ENCODE assay signal across 20 cellular contexts in the genomic region with DNA sequence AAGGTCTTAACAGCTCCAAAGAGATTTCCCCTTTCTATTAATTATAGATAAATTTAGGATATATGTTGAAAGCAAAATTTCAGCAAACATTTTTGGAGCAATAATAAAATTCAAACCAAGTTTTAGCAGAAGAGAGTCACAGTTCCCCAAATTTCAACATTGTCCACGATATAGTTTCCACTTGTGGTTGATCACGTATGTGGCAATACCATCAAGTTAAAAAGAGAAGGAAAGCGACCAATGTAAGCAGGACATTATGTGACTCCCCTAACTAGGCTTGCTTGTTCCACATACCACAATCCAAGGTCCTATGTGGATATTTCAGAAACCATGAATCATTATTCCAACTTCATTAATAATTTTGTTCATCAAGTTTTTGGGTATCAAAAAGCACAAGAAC. TPM values are rescaled to one million over a fixed set of nuclear protein-coding genes. Genes with fewer than 3 reads are reported as not detected.
DNase-seq lines count a peak whose midpoint lies in the region; ATAC-seq, FAIRE-seq and TF ChIP-seq lines count a peak whose summit lies in the region.
"Had no signal": no experiment of that assay in that cellular context is flagged by ENCODE, and none has a peak within 500 bp of the region (broad histone marks: within the 10 kb centered on the region; RNA-seq: fewer than 3 reads in every experiment).

No MANE protein-coding gene starts in this region.

- no peak for DNase-seq in activated naive CD8-positive, alpha-beta T cell treated with anti-CD3 and anti-CD28 coated beads for 36 hours
- DNase-seq in NOMO-1 treated with DMSO at 0.1 percent for 48 hours (lab: John Stamatoyannopoulos, UW; ENCODE audit: unreplicated experiment) (peak; percentile 93), upper lobe of right lung (no peak), HTR-8/SVneo (ENCODE audit: insufficient read length, low spot score) (no peak)
- DNase-seq in activated CD4-positive, alpha-beta T cell treated with anti-CD3 and anti-CD28 coated beads for 48 hours: no peak
- DNase-seq: activated naive CD4-positive, alpha-beta T cell; colonic mucosa; EL; mammary epithelial cell; PC-3; stimulated activated CD4-positive, alpha-beta T cell treated with anti-CD3 and anti-CD28 coated beads, Interleukin-2, amount 100 ng/mL, for 48 hours; stimulated activated CD8-positive, alpha-beta memory T cell treated with anti-CD3 and anti-CD28 coated beads, Interleukin-4, amount 100 ng/mL, for 48 hours; tibial artery had no signal

- ATAC-seq in upper lobe of right lung (peak; percentile 73), HG03097 (IDR thresholded peaks at IDR 0.05; ENCODE audit: low FRiP score, unreplicated experiment) (no peak)
- ATAC-seq: A549, gastroesophageal sphincter, PC-3, WTC11 had no signal

- H3K27ac Mint-ChIP-seq in activated naive CD8-positive, alpha-beta T cell: peak overlapping the region; percentile 22
- H3K27ac Mint-ChIP-seq in activated naive CD8-positive, alpha-beta T cell treated with anti-CD3 and anti-CD28 coated beads for 36 hours: no peak overlapping the region
- peak overlapping the region; percentile 73 for H3K27ac Mint-ChIP-seq in dendritic cell treated with granulocyte-macrophage colony-stimulating factor and Interleukin-4, amounts not matched to agents 40 ng/mL and 50 ng/mL, for 4 days
- H3K27ac Mint-ChIP-seq: neural progenitor cell had no signal

- no peak overlapping the region for H3K4me3 ChIP-seq in upper lobe of right lung
- H3K4me3 ChIP-seq: A549, colonic mucosa, gastroesophageal sphincter, neural progenitor cell, tibial artery had no signal

- no peaks in the 10 kb centered on the region for H3K36me3 ChIP-seq in upper lobe of right lung
- H3K36me3 ChIP-seq: colonic mucosa, gastroesophageal sphincter, neural progenitor cell, tibial artery had no signal

- no peaks in the 10 kb centered on the region for H3K9me3 Mint-ChIP-seq in activated naive CD8-positive, alpha-beta T cell (ENCODE audit: low read depth)
- H3K9me3 Mint-ChIP-seq in activated naive CD8-positive, alpha-beta T cell treated with anti-CD3 and anti-CD28 coated beads for 36 hours: peaks cover 1% of the 10 kb centered on the region
- no peaks in the 10 kb centered on the region for H3K9me3 Mint-ChIP-seq in dendritic cell treated with granulocyte-macrophage colony-stimulating factor and Interleukin-4, amounts not matched to agents 40 ng/mL and 50 ng/mL, for 4 days
- H3K9me3 Mint-ChIP-seq: neural progenitor cell, WTC11 had no signal

- H3K4me1 ChIP-seq in upper lobe of right lung: peaks cover 61% of the 10 kb centered on the region
- H3K4me1 ChIP-seq: neural progenitor cell had no signal

- H3K4me1 Mint-ChIP-seq in activated naive CD8-positive, alpha-beta T cell (ENCODE audit: low read depth): peaks cover 94% of the 10 kb centered on the region
- H3K4me1 Mint-ChIP-seq in activated naive CD8-positive, alpha-beta T cell treated with anti-CD3 and anti-CD28 coated beads for 36 hours: peaks cover 88% of the 10 kb centered on the region
- peaks cover 72% of the 10 kb centered on the region for H3K4me1 Mint-ChIP-seq in dendritic cell treated with granulocyte-macrophage colony-stimulating factor and Interleukin-4, amounts not matched to agents 40 ng/mL and 50 ng/mL, for 4 days (ENCODE audit: low read depth)
- H3K4me1 Mint-ChIP-seq: neural progenitor cell had no signal

- no peak for TF ChIP-seq CTCF in upper lobe of right lung (IDR thresholded peaks at IDR 0.05)

- H3K36me3 Mint-ChIP-seq in activated naive CD8-positive, alpha-beta T cell: peaks cover 6% of the 10 kb centered on the region
- H3K36me3 Mint-ChIP-seq in activated naive CD8-positive, alpha-beta T cell treated with anti-CD3 and anti-CD28 coated beads for 36 hours: peaks cover 38% of the 10 kb centered on the region
- peaks cover 26% of the 10 kb centered on the region for H3K36me3 Mint-ChIP-seq in dendritic cell treated with granulocyte-macrophage colony-stimulating factor and Interleukin-4, amounts not matched to agents 40 ng/mL and 50 ng/mL, for 4 days (ENCODE audit: low read depth)
- H3K36me3 Mint-ChIP-seq: neural progenitor cell, WTC11 had no signal

- no peak overlapping the region for H3K27ac ChIP-seq in upper lobe of right lung
- H3K27ac ChIP-seq: A549, colonic mucosa, gastroesophageal sphincter, neural progenitor cell, tibial artery had no signal

- H3K4me3 Mint-ChIP-seq in activated naive CD8-positive, alpha-beta T cell: no peak overlapping the region
- H3K4me3 Mint-ChIP-seq in activated naive CD8-positive, alpha-beta T cell treated with anti-CD3 and anti-CD28 coated beads for 36 hours: no peak overlapping the region
- no peak overlapping the region for H3K4me3 Mint-ChIP-seq in dendritic cell treated with granulocyte-macrophage colony-stimulating factor and Interleukin-4, amounts not matched to agents 40 ng/mL and 50 ng/mL, for 4 days
- H3K4me3 Mint-ChIP-seq: neural progenitor cell, WTC11 had no signal

- intact Hi-C loops in dendritic cell treated with granulocyte-macrophage colony-stimulating factor and Interleukin-4, amounts not matched to agents 40 ng/mL and 50 ng/mL, for 4 days (cut with micrococcal nuclease): loop anchor here (2.0 to 5.0 kb wide), 3 partner anchors 15 to 96 kb away; partner anchors contain the start of gene WBP4
- intact Hi-C loops in upper lobe of right lung (cut with DNase I): no loop called here

- H3K27me3 ChIP-seq in upper lobe of right lung: no peaks in the 10 kb centered on the region
- H3K27me3 ChIP-seq: colonic mucosa, gastroesophageal sphincter, neural progenitor cell, tibial artery had no signal

- no peaks in the 10 kb centered on the region for H3K27me3 Mint-ChIP-seq in activated naive CD8-positive, alpha-beta T cell
- no peaks in the 10 kb centered on the region for H3K27me3 Mint-ChIP-seq in activated naive CD8-positive, alpha-beta T cell treated with anti-CD3 and anti-CD28 coated beads for 36 hours
- no peaks in the 10 kb centered on the region for H3K27me3 Mint-ChIP-seq in dendritic cell treated with granulocyte-macrophage colony-stimulating factor and Interleukin-4, amounts not matched to agents 40 ng/mL and 50 ng/mL, for 4 days

- no peaks in the 10 kb centered on the region for H3K9me3 ChIP-seq in upper lobe of right lung
- H3K9me3 ChIP-seq: A549, colonic mucosa, gastroesophageal sphincter, tibial artery had no signal

- FAIRE-seq in HTR-8/SVneo (lab: Jason Lieb, UNC): no peak
- FAIRE-seq: A549 had no signal

RNA-seq across cellular contexts. Expression of gene ELF1, which starts 52.8 kb away (rescaled TPM):
- 10 to 100 TPM; 93.3 to 97.9 TPM for total RNA-seq in activated naive CD8-positive, alpha-beta T cell treated with anti-CD3 and anti-CD28 coated beads for 36 hours
- 81.5 TPM for total RNA-seq in upper lobe of right lung
